Comparison of ENCODE assay signal across 15 cellular contexts in genomic region chr1:58714594-58714993, GRCh38.
"Had no signal": no experiment of that assay in that cellular context is flagged by ENCODE, and none has a peak within 500 bp of the region (broad histone marks: within the 10 kb centered on the region; RNA-seq: fewer than 3 reads in every experiment).

No MANE protein-coding gene starts in this region.

- H3K4me1 ChIP-seq: psoas muscle had no signal

- H3K9me3 Mint-ChIP-seq: endodermal cell, nephron progenitor cell had no signal

- H3K36me3 Mint-ChIP-seq: naive thymus-derived CD4-positive, alpha-beta T cell had no signal

- H3K27ac Mint-ChIP-seq: endodermal cell; naive thymus-derived CD4-positive, alpha-beta T cell; nephron progenitor cell had no signal

- DNase-seq: effector CD4-positive, alpha-beta T cell; endodermal cell; erythroblast; foreskin melanocyte; hippocampal formation; naive thymus-derived CD4-positive, alpha-beta T cell; nephron progenitor cell; psoas muscle; retina; stimulated activated CD4-positive, alpha-beta T cell treated with anti-CD3 and anti-CD28 coated beads, Interleukin-12 subunit alpha, Interleukin-12 subunit beta, amount 100 ng/mL, for 4 hours; stimulated activated naive CD4-positive, alpha-beta T cell; trophoblast cell had no signal

- H3K4me3 Mint-ChIP-seq: endodermal cell; naive thymus-derived CD4-positive, alpha-beta T cell; nephron progenitor cell had no signal

- H3K36me3 ChIP-seq: neutrophil had no signal

- H3K27ac ChIP-seq: coronary artery, neutrophil, psoas muscle had no signal

- ATAC-seq: naive thymus-derived CD4-positive, alpha-beta T cell; psoas muscle; sciatic nerve had no signal

- H3K27me3 ChIP-seq: neutrophil had no signal

- H3K9me3 ChIP-seq: neutrophil, psoas muscle had no signal

- H3K4me3 ChIP-seq: coronary artery, psoas muscle had no signal
